In genomic region chr7:117808273-117808868, GRCh38 we compare ENCODE assay signal across 8 cellular contexts.
DNase-seq lines count a peak whose midpoint lies in the region; ATAC-seq and TF ChIP-seq lines count a peak whose summit lies in the region.
"Had no signal": no experiment of that assay in that cellular context is flagged by ENCODE, and none has a peak within 500 bp of the region (broad histone marks: within the 10 kb centered on the region; RNA-seq: fewer than 3 reads in every experiment).

No MANE protein-coding gene starts in this region.

- no peaks in the 10 kb centered on the region for H3K36me3 Mint-ChIP-seq in MCF 10A (ENCODE audit: insufficient read depth, unreplicated experiment)
- H3K36me3 Mint-ChIP-seq in activated naive CD4-positive, alpha-beta T cell treated with anti-CD3 and anti-CD28 coated beads, Interleukin-2, amount 50 U/mL, for 72 hours = no peaks in the 10 kb centered on the region

- H3K4me1 Mint-ChIP-seq in MCF 10A (ENCODE audit: insufficient read depth, unreplicated experiment) = peaks cover 10% of the 10 kb centered on the region

- no peak overlapping the region for H3K27ac Mint-ChIP-seq in MCF 10A (ENCODE audit: low read depth, unreplicated experiment)
- no peak overlapping the region for H3K27ac Mint-ChIP-seq in activated naive CD4-positive, alpha-beta T cell treated with anti-CD3 and anti-CD28 coated beads, Interleukin-2, amount 50 U/mL, for 72 hours

- no peaks in the 10 kb centered on the region for H3K9me3 Mint-ChIP-seq in MCF 10A (ENCODE audit: unreplicated experiment)
- H3K9me3 Mint-ChIP-seq in activated naive CD4-positive, alpha-beta T cell treated with anti-CD3 and anti-CD28 coated beads, Interleukin-2, amount 50 U/mL, for 72 hours = no peaks in the 10 kb centered on the region

- no peak overlapping the region for H3K4me3 Mint-ChIP-seq in MCF 10A (ENCODE audit: unreplicated experiment)

- POLR2A ChIA-PET in MCF 10A (lab: Yijun Ruan, JAX) = interaction anchor here (0.7 to 0.9 kb wide), 2 partner anchors 8 to 30 kb away, joined by 3 to 4 read pairs; no protein-coding TSS in a partner anchor

- TF ChIP-seq CTCF in MCF 10A (IDR thresholded peaks at IDR 0.05; ENCODE audit: unreplicated experiment) = no peak

- CTCF ChIA-PET in MCF 10A (lab: Yijun Ruan, JAX) = interaction anchor here (0.5 to 0.6 kb wide), 2 partner anchors 161 to 523 kb away, joined by 3 read pairs; no protein-coding TSS in a partner anchor

- no peak for ATAC-seq in activated naive CD4-positive, alpha-beta T cell treated with anti-CD3 and anti-CD28 coated beads, Interleukin-2, amount 50 U/mL, for 72 hours
- ATAC-seq in HG03108 (IDR thresholded peaks at IDR 0.05; ENCODE audit: unreplicated experiment) = no peak

- intact Hi-C loops in MCF 10A (cut with micrococcal nuclease) = no loop called here

- peaks cover 32% of the 10 kb centered on the region for H3K27me3 Mint-ChIP-seq in MCF 10A (ENCODE audit: insufficient read depth, unreplicated experiment)

- no TSS peak for BruUV-seq in MCF 10A (replicated peaks; lab: Mats Ljungman, UMichigan)

- peak; percentile 83 for DNase-seq in NCI-H2029 treated with DMSO at 0.1 percent for 48 hours (lab: John Stamatoyannopoulos, UW)
- DNase-seq in MCF 10A (ENCODE audit: unreplicated experiment) = peak; percentile 57
- DNase-seq in iris pigment epithelial cell (ENCODE audit: low read depth) = peak; percentile 12
- peak; percentile 52 for DNase-seq in ureter (ENCODE audit: low spot score)
- DNase-seq in activated naive CD4-positive, alpha-beta T cell treated with anti-CD3 and anti-CD28 coated beads, Interleukin-2, amount 50 U/mL, for 16 hours = no peak
- no peak for DNase-seq in activated naive CD4-positive, alpha-beta T cell treated with anti-CD3 and anti-CD28 coated beads, Interleukin-2, amount 50 U/mL, for 72 hours (ENCODE audit: low spot score in 2 of 2)
- DNase-seq: NCI-H524 had no signal

Comparison
In these comparisons a context has a peak if more than half of its experiments do, and no peak if none do; other contexts are left out.
1. DNase-seq: peak in NCI-H2029 treated with DMSO at 0.1 percent for 48 hours (single experiment), MCF 10A (single experiment), iris pigment epithelial cell (single experiment) and ureter (single experiment); none in activated naive CD4-positive, alpha-beta T cell treated with anti-CD3 and anti-CD28 coated beads, Interleukin-2, amount 50 U/mL, for 16 hours (single experiment) and activated naive CD4-positive, alpha-beta T cell treated with anti-CD3 and anti-CD28 coated beads, Interleukin-2, amount 50 U/mL, for 72 hours (0 of 2).